ENCODE assay signal across 1 cellular context in genomic region chr4:185359767-185360446, GRCh38.
A peak's percentile ranks its signal among the peaks of the same experiment; 100 is the strongest.
TF ChIP-seq lines count a peak whose summit lies in the region.

No MANE protein-coding gene starts in this region.

TF ChIP-seq in K562, 482 proteins besides CTCF, POLR2A, EP300 and RAD21 (continued from another document and continues in another):
- TF ChIP-seq AFF4 (CRISPR knock-in tag; IDR thresholded peaks at IDR 0.05) (no peak), THAP7 (CRISPR knock-in tag; IDR thresholded peaks at IDR 0.05) (no peak), E2F4 (CRISPR knock-in tag; IDR thresholded peaks at IDR 0.05; ENCODE audit: low read depth) (no peak), MLLT1 (IDR thresholded peaks at IDR 0.05) (no peak), FOXJ3 (CRISPR knock-in tag; IDR thresholded peaks at IDR 0.05) (no peak), ZNF133 (CRISPR knock-in tag; IDR thresholded peaks at IDR 0.05) (no peak), CREBBP (IDR thresholded peaks at IDR 0.05; ENCODE audit: low read depth, low read length) (no peak), CHD4 (IDR thresholded peaks at IDR 0.05; ENCODE audit: insufficient read depth, insufficient replicate concordance, low read depth, low read length, poor library complexity, severe bottlenecking) (no peak), XRCC5 (IDR thresholded peaks at IDR 0.05; ENCODE audit: low read depth, low read length) (no peak), FIP1L1 (IDR thresholded peaks at IDR 0.05; ENCODE audit: low read depth, low read length, poor library complexity, severe bottlenecking) (no peak), TCF15 (CRISPR knock-in tag; IDR thresholded peaks at IDR 0.05) (no peak), XRCC3 (IDR thresholded peaks at IDR 0.05) (no peak), ZFP30 (CRISPR knock-in tag; IDR thresholded peaks at IDR 0.05; ENCODE audit: borderline replicate concordance) (no peak), HMG20A (CRISPR knock-in tag; conservative IDR thresholded peaks at IDR 0.05) (no peak), GATAD2B (IDR thresholded peaks at IDR 0.05; ENCODE audit: borderline replicate concordance) (0 out of 2 replicates have a peak, but pooled peaks have one; percentile 50), GATA2 (CRISPR knock-in tag; IDR thresholded peaks at IDR 0.05) (peak; percentile 33; the same call in 1 of the 2 replicates), FUS (optimal IDR thresholded peaks at IDR 0.05; ENCODE audit: low read depth, low read length) (no peak), SIRT6 (IDR thresholded peaks at IDR 0.05; ENCODE audit: low read depth, low read length) (no peak), TRIM24 (IDR thresholded peaks at IDR 0.05) (0 out of 4 replicates have a peak, but pooled peaks of 1 of the 2 experiments have one; percentile 11), ZBTB7A (IDR thresholded peaks at IDR 0.05; ENCODE audit: borderline replicate concordance, control insufficient read depth, low read depth, low read length) (no peak), EP400 (IDR thresholded peaks at IDR 0.05) (peak; percentile 61), GABPA (tag; conservative IDR thresholded peaks at IDR 0.05; ENCODE audit: low read depth) (no peak), BHLHE40 (IDR thresholded peaks at IDR 0.05; ENCODE audit: low read length) (0 out of 2 replicates have a peak, but pooled peaks have one; percentile 41), ZNF695 (CRISPR knock-in tag; IDR thresholded peaks at IDR 0.05) (no peak), MTF1 (CRISPR knock-in tag; IDR thresholded peaks at IDR 0.05; ENCODE audit: borderline replicate concordance) (no peak), HOMEZ (CRISPR knock-in tag; IDR thresholded peaks at IDR 0.05) (no peak), ZNF707 (CRISPR knock-in tag; conservative IDR thresholded peaks at IDR 0.05) (no peak), CBX5 (IDR thresholded peaks at IDR 0.05; ENCODE audit: borderline replicate concordance, low read depth) (no peak), TAF1 (IDR thresholded peaks at IDR 0.05; ENCODE audit: control insufficient read depth, extremely low read depth, insufficient read depth, low read length, severe bottlenecking) (no peak), SP2 (IDR thresholded peaks at IDR 0.05; ENCODE audit: extremely low read depth, low read depth, low read length, poor library complexity, severe bottlenecking) (no peak), HINFP (tag; conservative IDR thresholded peaks at IDR 0.05; ENCODE audit: low read depth) (no peak), NCOA1 (IDR thresholded peaks at IDR 0.05; ENCODE audit: low read depth) (no peak), ZNF282 (CRISPR knock-in tag; IDR thresholded peaks at IDR 0.05) (no peak), XRCC4 (IDR thresholded peaks at IDR 0.05; ENCODE audit: extremely low read depth, insufficient read depth, insufficient read length) (no peak), TFE3 (CRISPR knock-in tag; IDR thresholded peaks at IDR 0.05) (no peak), NRF1 (conservative IDR thresholded peaks at IDR 0.05 in 1 of 2, IDR thresholded peaks at IDR 0.05 in 1 of 2) (no peak), HNRNPL (IDR thresholded peaks at IDR 0.05; ENCODE audit: low read depth, low read length) (no peak), MEF2A (IDR thresholded peaks at IDR 0.05; ENCODE audit: control insufficient read depth, low read depth, low read length) (no peak), E2F8 (IDR thresholded peaks at IDR 0.05; ENCODE audit: low read depth, partially characterized antibody) (no peak), FOXO4 (CRISPR knock-in tag; IDR thresholded peaks at IDR 0.05) (no peak), HDAC2 (IDR thresholded peaks at IDR 0.05) (0 out of 2 replicates have a peak, but pooled peaks have one; percentile 52), FOXM1 (IDR thresholded peaks at IDR 0.05; ENCODE audit: low read depth) (no peak), FOXM1 (CRISPR knock-in tag; IDR thresholded peaks at IDR 0.05; ENCODE audit: low read depth) (no peak), FOXK2 (conservative IDR thresholded peaks at IDR 0.05 in 1 of 2, IDR thresholded peaks at IDR 0.05 in 1 of 2; ENCODE audit: low read depth in 2 of 2) (peak; percentile 24 to 48; a peak in 2 of 4 replicates), ZZZ3 (IDR thresholded peaks at IDR 0.05) (no peak), ZC3H11A (IDR thresholded peaks at IDR 0.05; ENCODE audit: low read depth, low read length) (no peak), MAX (CRISPR knock-in tag; IDR thresholded peaks at IDR 0.05) (peak; percentile 74)
